ENCODE assay signal across 24 cellular contexts in genomic region chr18:32958746-32959145, GRCh38.
DNase-seq lines count a peak whose midpoint lies in the region; ATAC-seq and TF ChIP-seq lines count a peak whose summit lies in the region.
"Had no signal": no experiment of that assay in that cellular context is flagged by ENCODE, and none has a peak within 500 bp of the region (broad histone marks: within the 10 kb centered on the region; RNA-seq: fewer than 3 reads in every experiment).

No MANE protein-coding gene starts in this region.

- no peak for TF ChIP-seq CTCF in nephron progenitor cell (IDR thresholded peaks at IDR 0.05)

- in situ Hi-C loops in G401 (cut with HindIII; ENCODE audit: low sequenced_read_pairs), result no loop called here

- DNase-seq in retina (no peak), G401 (ENCODE audit: low spot score) (no peak), nephron progenitor cell (no peak), OCI-M2 (lab: John Stamatoyannopoulos, UW; ENCODE audit: unreplicated experiment) (no peak)
- DNase-seq: ACHN; activated B cell treated with CpG ODN at 0.5 μM for 24 hours; activated naive CD8-positive, alpha-beta T cell treated with anti-CD3 and anti-CD28 coated beads, Interleukin-2, amount 50 U/mL, for 24 hours; CD4-positive, alpha-beta T cell; foreskin fibroblast; H7; hippocampal formation; islet precursor cell; lower lobe of right lung; NCI-H1092 treated with DMSO at 0.1 percent for 48 hours; NCI-H2107; NCI-H524; SJCRH30; stimulated activated CD4-positive, alpha-beta T cell treated with anti-CD3 and anti-CD28 coated beads, Interleukin-2, amount 100 ng/mL, for 24 hours; stimulated activated naive CD8-positive, alpha-beta T cell treated with anti-CD3 and anti-CD28 coated beads, Interleukin-15, amount 100 ng/mL, for 72 hours had no signal

- peaks cover 9% of the 10 kb centered on the region for H3K4me1 Mint-ChIP-seq in nephron progenitor cell
- H3K4me1 Mint-ChIP-seq: activated B cell treated with CpG ODN at 0.5 μM for 24 hours; activated naive CD8-positive, alpha-beta T cell treated with anti-CD3 and anti-CD28 coated beads, Interleukin-2, amount 50 U/mL, for 24 hours; stimulated activated naive CD8-positive, alpha-beta T cell treated with anti-CD3 and anti-CD28 coated beads, Interleukin-15, amount 100 ng/mL, for 72 hours had no signal

- H3K27me3 Mint-ChIP-seq in nephron progenitor cell (ENCODE audit: low read depth, poor library complexity), result no peaks in the 10 kb centered on the region
- H3K27me3 Mint-ChIP-seq: activated naive CD8-positive, alpha-beta T cell treated with anti-CD3 and anti-CD28 coated beads, Interleukin-2, amount 50 U/mL, for 24 hours; CD4-positive, alpha-beta T cell; stimulated activated naive CD8-positive, alpha-beta T cell treated with anti-CD3 and anti-CD28 coated beads, Interleukin-15, amount 100 ng/mL, for 72 hours had no signal

- no peak overlapping the region for H3K27ac Mint-ChIP-seq in nephron progenitor cell
- H3K27ac Mint-ChIP-seq: activated B cell treated with CpG ODN at 0.5 μM for 24 hours; activated naive CD8-positive, alpha-beta T cell treated with anti-CD3 and anti-CD28 coated beads, Interleukin-2, amount 50 U/mL, for 24 hours; CD4-positive, alpha-beta T cell; stimulated activated naive CD8-positive, alpha-beta T cell treated with anti-CD3 and anti-CD28 coated beads, Interleukin-15, amount 100 ng/mL, for 72 hours; type B pancreatic cell had no signal

- no peaks in the 10 kb centered on the region for H3K9me3 Mint-ChIP-seq in nephron progenitor cell
- H3K9me3 Mint-ChIP-seq: activated B cell treated with CpG ODN at 0.5 μM for 24 hours; activated naive CD8-positive, alpha-beta T cell treated with anti-CD3 and anti-CD28 coated beads, Interleukin-2, amount 50 U/mL, for 24 hours; stimulated activated naive CD8-positive, alpha-beta T cell treated with anti-CD3 and anti-CD28 coated beads, Interleukin-15, amount 100 ng/mL, for 72 hours; type B pancreatic cell had no signal

- no peak overlapping the region for H3K4me3 Mint-ChIP-seq in nephron progenitor cell
- H3K4me3 Mint-ChIP-seq: activated B cell treated with CpG ODN at 0.5 μM for 24 hours; activated naive CD8-positive, alpha-beta T cell treated with anti-CD3 and anti-CD28 coated beads, Interleukin-2, amount 50 U/mL, for 24 hours; CD4-positive, alpha-beta T cell; stimulated activated naive CD8-positive, alpha-beta T cell treated with anti-CD3 and anti-CD28 coated beads, Interleukin-15, amount 100 ng/mL, for 72 hours; type B pancreatic cell had no signal

- no peaks in the 10 kb centered on the region for H3K36me3 Mint-ChIP-seq in nephron progenitor cell (ENCODE audit: low read depth)
- H3K36me3 Mint-ChIP-seq: type B pancreatic cell had no signal

- ATAC-seq in GM18858 (IDR thresholded peaks at IDR 0.05; ENCODE audit: unreplicated experiment) (peak; percentile 74), GM21423 (IDR thresholded peaks at IDR 0.05; ENCODE audit: unreplicated experiment) (peak; percentile 54), HG02970 (IDR thresholded peaks at IDR 0.05; ENCODE audit: low FRiP score, unreplicated experiment) (peak; percentile 61), HG03520 (IDR thresholded peaks at IDR 0.05; ENCODE audit: unreplicated experiment) (peak; percentile 73)
- ATAC-seq: activated naive CD8-positive, alpha-beta T cell treated with anti-CD3 and anti-CD28 coated beads, Interleukin-2, amount 50 U/mL, for 24 hours; lower lobe of right lung; stimulated activated naive CD8-positive, alpha-beta T cell treated with anti-CD3 and anti-CD28 coated beads, Interleukin-15, amount 100 ng/mL, for 72 hours had no signal
